Comparison of ENCODE assay signal across 13 cellular contexts in genomic region chr17:35896011-35896587, GRCh38. TPM values are rescaled to one million over a fixed set of nuclear protein-coding genes. Genes with fewer than 3 reads are reported as not detected.
DNase-seq lines count a peak whose midpoint lies in the region; ATAC-seq, FAIRE-seq and TF ChIP-seq lines count a peak whose summit lies in the region.
"Had no signal": no experiment of that assay in that cellular context is flagged by ENCODE, and none has a peak within 500 bp of the region (broad histone marks: within the 10 kb centered on the region; RNA-seq: fewer than 3 reads in every experiment).

No MANE protein-coding gene starts in this region.

- H3K4me3 ChIP-seq in right lobe of liver (no peak overlapping the region), HepG2 (replicated peaks in 1 of 3; ENCODE audit: insufficient read depth in 1 of 3, low read depth in 2 of 3, low read length in 3 of 3) (no peak overlapping the region), astrocyte (ENCODE audit: insufficient read depth, low read depth, low read length) (no peak overlapping the region), stomach (no peak overlapping the region), esophagus muscularis mucosa (no peak overlapping the region)

- TF ChIP-seq RAD21 in HepG2 (CRISPR knock-in tag; IDR thresholded peaks at IDR 0.05): no peak

- H3K9me3 ChIP-seq in right lobe of liver (no peaks in the 10 kb centered on the region), HepG2 (ENCODE audit: low read length) (no peaks in the 10 kb centered on the region), astrocyte (ENCODE audit: insufficient read depth, low read depth, low read length) (no peaks in the 10 kb centered on the region), stomach (no peaks in the 10 kb centered on the region), esophagus muscularis mucosa (no peaks in the 10 kb centered on the region)
- H3K9me3 ChIP-seq: neutrophil had no signal

- 60% methylated on average over 10 of the region's 10 CpGs for WGBS in right lobe of liver (ENCODE audit: insufficient coverage, low coverage, low lambda C conversion rate, missing lambda C conversion rate)
- 53% methylated on average over 10 of the region's 10 CpGs for WGBS in HepG2 (ENCODE audit: low lambda C conversion rate)
- 75 to 84% (median 77%) methylated on average over 10 of the region's 10 CpGs for WGBS in stomach, 5 donors
- WGBS in esophagus muscularis mucosa: 76% methylated on average over 10 of the region's 10 CpGs

- H4K20me1 ChIP-seq in HepG2 (ENCODE audit: insufficient read depth, low read length) (no peaks in the 10 kb centered on the region), astrocyte (ENCODE audit: insufficient read depth, low read length) (no peaks in the 10 kb centered on the region)

- no peak overlapping the region for H3K4me3 Mint-ChIP-seq in astrocyte (ENCODE audit: unreplicated experiment)
- H3K4me3 Mint-ChIP-seq: HFFc6 had no signal

- POLR2A ChIA-PET in HepG2 (lab: Yijun Ruan, JAX): no interaction called here

- H3K9ac ChIP-seq in HepG2 (ENCODE audit: insufficient read depth, low read depth, low read length): no peak overlapping the region
- no peak overlapping the region for H3K9ac ChIP-seq in astrocyte (ENCODE audit: low read length)

- TF ChIP-seq CTCF in right lobe of liver (IDR thresholded peaks at IDR 0.05) (no peak), HepG2 (CRISPR knock-in tag; IDR thresholded peaks at IDR 0.05) (no peak), astrocyte (IDR thresholded peaks at IDR 0.05; ENCODE audit: insufficient read depth, low read depth, low read length) (no peak), stomach (IDR thresholded peaks at IDR 0.05) (no peak), esophagus muscularis mucosa (IDR thresholded peaks at IDR 0.05) (no peak)

- H3K27me3 ChIP-seq in right lobe of liver (no peaks in the 10 kb centered on the region), HepG2 (ENCODE audit: control insufficient read depth in 1 of 2, insufficient read depth in 2 of 2, low read length in 2 of 2) (peaks cover 1 to 3% of the 10 kb centered on the region in 2 experiments; a peak in 2 of 5 replicates), astrocyte (ENCODE audit: insufficient read depth, low read length) (no peaks in the 10 kb centered on the region), stomach (peaks cover 0 to 4% (median 0%) of the 10 kb centered on the region in 3 donors), esophagus muscularis mucosa (no peaks in the 10 kb centered on the region)
- H3K27me3 ChIP-seq: neutrophil had no signal

- H3K79me2 ChIP-seq in HepG2 (ENCODE audit: insufficient read depth, low read length): no peaks in the 10 kb centered on the region
- H3K79me2 ChIP-seq in astrocyte (ENCODE audit: insufficient read depth, low read length): no peaks in the 10 kb centered on the region

- FAIRE-seq in HepG2 (lab: Jason Lieb, UNC): no peak
- no peak for FAIRE-seq in astrocyte (lab: Jason Lieb, UNC)

- peak overlapping the region; percentile 84 for H3K27ac Mint-ChIP-seq in astrocyte (ENCODE audit: unreplicated experiment)
- H3K27ac Mint-ChIP-seq: HFFc6 had no signal

- H2AFZ ChIP-seq in HepG2 (ENCODE audit: low read length) (no peak overlapping the region), astrocyte (ENCODE audit: low read depth, low read length) (no peak overlapping the region)

- TF ChIP-seq POLR2A in right lobe of liver (IDR thresholded peaks at IDR 0.05): no peak
- TF ChIP-seq POLR2A in HepG2 (IDR thresholded peaks at IDR 0.05; ENCODE audit: insufficient read depth in 1 of 2, low read depth in 2 of 2, low read length in 2 of 2): no peak
- TF ChIP-seq POLR2A in stomach (IDR thresholded peaks at IDR 0.05): no peak
- no peak for TF ChIP-seq POLR2A in esophagus muscularis mucosa (IDR thresholded peaks at IDR 0.05; ENCODE audit: low read depth)

- no peaks in the 10 kb centered on the region for H3K36me3 ChIP-seq in right lobe of liver
- H3K36me3 ChIP-seq in HepG2 (replicated peaks in 1 of 2; ENCODE audit: control insufficient read depth in 1 of 2, insufficient read depth in 2 of 2, low read length in 2 of 2): no peaks in the 10 kb centered on the region
- H3K36me3 ChIP-seq in astrocyte (ENCODE audit: insufficient read depth, low read length): no peaks in the 10 kb centered on the region
- H3K36me3 ChIP-seq in stomach: no peaks in the 10 kb centered on the region
- no peaks in the 10 kb centered on the region for H3K36me3 ChIP-seq in esophagus muscularis mucosa
- H3K36me3 ChIP-seq: neutrophil had no signal

- H3K4me2 ChIP-seq in HepG2 (ENCODE audit: low read depth, low read length) (no peak overlapping the region), astrocyte (ENCODE audit: low read length) (no peak overlapping the region)

- H3K27ac ChIP-seq in right lobe of liver: no peak overlapping the region
- no peak overlapping the region for H3K27ac ChIP-seq in HepG2 (ENCODE audit: extremely low read length, insufficient read depth, low read length)
- H3K27ac ChIP-seq in astrocyte (ENCODE audit: low read depth, low read length): no peak overlapping the region
- H3K27ac ChIP-seq in stomach: peak overlapping the region in 3 of 5 donors; percentile 13 to 19 (median 14)
- no peak overlapping the region for H3K27ac ChIP-seq in esophagus muscularis mucosa (replicated peaks in 1 of 4)
- H3K27ac ChIP-seq: neutrophil had no signal

- DNase-seq in right lobe of liver (no peak), HepG2 (ENCODE audit: low spot score) (no peak), NOMO-1 treated with DMSO at 0.1 percent for 48 hours (lab: John Stamatoyannopoulos, UW; ENCODE audit: unreplicated experiment) (peak; percentile 79), astrocyte (ENCODE audit: low read depth) (no peak), stomach (no peak), esophagus muscularis mucosa (ENCODE audit: extremely low spot score) (no peak), HPDE6-E6E7 (ENCODE audit: extremely low spot score) (no peak)
- DNase-seq: Karpas-422 had no signal

- peak in 3 of 4 donors; percentile 20 to 40 (median 32) for ATAC-seq in right lobe of liver
- ATAC-seq in HepG2: no peak
- no peak for ATAC-seq in SK-N-SH treated with all-trans-retinoic acid at 6 μM for 48 hours

- H3K27me3 Mint-ChIP-seq in astrocyte (ENCODE audit: low read depth, unreplicated experiment): no peaks in the 10 kb centered on the region

- in situ Hi-C loops in HepG2 (cut with HindIII; ENCODE audit: extremely low pct_ligation_motif_present, low pct_unique_long_range_greater_than_20kb): no loop called here

- no peaks in the 10 kb centered on the region for H3K9me3 Mint-ChIP-seq in astrocyte (ENCODE audit: unreplicated experiment)
- H3K9me3 Mint-ChIP-seq: HFFc6 had no signal

- CTCF ChIA-PET in HepG2 (lab: Yijun Ruan, JAX; ENCODE audit: low intra/inter-chr PET ratio, low total read pairs): no interaction called here

- TF ChIP-seq EP300 in HepG2 (IDR thresholded peaks at IDR 0.05; ENCODE audit: low read depth in 2 of 2, low read length in 2 of 2): no peak
- no peak for TF ChIP-seq EP300 in HepG2 (CRISPR knock-in tag; IDR thresholded peaks at IDR 0.05; ENCODE audit: borderline replicate concordance)
- no peak for TF ChIP-seq EP300 in stomach (IDR thresholded peaks at IDR 0.05)
- no peak for TF ChIP-seq EP300 in esophagus muscularis mucosa (IDR thresholded peaks at IDR 0.05)

- H3K4me1 ChIP-seq in right lobe of liver (peaks cover 0 to 7% (median 0%) of the 10 kb centered on the region in 4 donors), HepG2 (ENCODE audit: insufficient read depth, low read length) (no peaks in the 10 kb centered on the region), astrocyte (ENCODE audit: insufficient read depth, low read length) (peaks cover 3% of the 10 kb centered on the region), stomach (peaks cover 0 to 10% (median 0%) of the 10 kb centered on the region in 4 donors), esophagus muscularis mucosa (no peaks in the 10 kb centered on the region)

- peaks cover 43% of the 10 kb centered on the region for H3K4me1 Mint-ChIP-seq in astrocyte (ENCODE audit: low read depth, unreplicated experiment)

- H3K36me3 Mint-ChIP-seq in astrocyte (ENCODE audit: low read depth, unreplicated experiment): no peaks in the 10 kb centered on the region

- intact Hi-C loops in right lobe of liver (cut with DNase I): no loop called here
- intact Hi-C loops in HepG2 (cut with micrococcal nuclease; ENCODE audit: unreplicated experiment): no loop called here
- intact Hi-C loops in stomach (cut with DNase I; ENCODE audit: low total_unique reads): no loop called here
- intact Hi-C loops in esophagus muscularis mucosa (cut with DNase I): no loop called here

- BruUV-seq in HepG2 (replicated peaks; lab: Mats Ljungman, UMichigan): no TSS peak

RNA-seq across cellular contexts. Expression of gene CCL5, which starts 15.9 kb away (rescaled TPM):
- total RNA-seq in right lobe of liver (1 to 10 TPM in 5 of 6 experiments, under 1 TPM in 1; 0.53 to 3.4 (median 2.5) TPM), HepG2 (2016; rRNA removed; fragmentation: Illumina TruSeq; extraction: Trizol) (0.13 TPM in 1 of 2 replicates, not detected in the other), astrocyte (71.3 and 95.8 TPM in 2 replicates), stomach (10 to 100 TPM in 1 of 5 donors, 1 to 10 TPM in 2, not detected in 2; 2.0 to 21.7 (median 2.6) TPM), esophagus muscularis mucosa (10 to 100 TPM in 1 of 4 donors, 1 to 10 TPM in 3; 1.6 to 11.3 (median 2.2) TPM)
- not detected in 2 replicates for total RNA-seq in HepG2 (2016; cell fraction: cytosol; rRNA removed; fragmentation: Illumina TruSeq; extraction: Trizol; ENCODE audit: low read depth)
- 0.13 TPM in 1 of 2 replicates, not detected in the other for total RNA-seq in HepG2 (2016; cell fraction: insoluble cytoplasmic fraction; rRNA removed; fragmentation: Illumina TruSeq; extraction: Trizol)
- total RNA-seq in HepG2 (2016; cell fraction: membrane; rRNA removed; fragmentation: Illumina TruSeq; extraction: Trizol): not detected in 2 replicates
- total RNA-seq in HepG2 (2016; cell fraction: nucleus; rRNA removed; fragmentation: Illumina TruSeq; extraction: Trizol): not detected in 2 replicates
- polyA plus RNA-seq in HepG2 (2011; rRNA removed) (0.25 and 0.29 TPM in 2 replicates), stomach (10 to 100 TPM in 1 of 3 donors, 1 to 10 TPM in 2; 4.9 to 32.2 (median 5.7) TPM)
- 0.16 and 0.31 TPM in 2 replicates for polyA plus RNA-seq in HepG2 (2011; cell fraction: cytosol; rRNA removed)
- 0.09 TPM in 1 of 2 replicates, not detected in the other for polyA plus RNA-seq in HepG2 (2011; cell fraction: nucleus; rRNA removed)
- polyA plus RNA-seq in HepG2 (2012): 0.27 and 0.35 TPM in 2 replicates
- not detected in 2 replicates for polyA plus RNA-seq in HepG2 (2016; cell fraction: cytosol; fragmentation: Illumina TruSeq; extraction: Trizol; ENCODE audit: low read depth)
- not detected in 2 replicates for polyA plus RNA-seq in HepG2 (2016; cell fraction: insoluble cytoplasmic fraction; fragmentation: Illumina TruSeq; extraction: Trizol; ENCODE audit: low read depth)
- polyA plus RNA-seq in HepG2 (2016; cell fraction: membrane; fragmentation: Illumina TruSeq; extraction: Trizol; ENCODE audit: low read depth): not detected in 2 replicates
- polyA plus RNA-seq in HepG2 (2016; cell fraction: nucleus; fragmentation: Illumina TruSeq; extraction: Trizol; ENCODE audit: insufficient read depth, low read depth): 0.55 TPM in 1 of 2 replicates, not detected in the other
- 0.48 and 1.7 TPM in 2 replicates for polyA minus RNA-seq in HepG2 (2011; rRNA and poly(A)+ RNA removed; ENCODE audit: low replicate concordance)
- not detected in 2 replicates for polyA minus RNA-seq in HepG2 (2011; cell fraction: cytosol; rRNA and poly(A)+ RNA removed)
- not detected in 2 replicates for polyA minus RNA-seq in HepG2 (2011; cell fraction: nucleus; rRNA and poly(A)+ RNA removed)

RNA-seq across cellular contexts. Expression of gene HEATR9, which starts 27.4 kb away (rescaled TPM):
- total RNA-seq in right lobe of liver: not detected
- total RNA-seq in HepG2 (2016; rRNA removed; fragmentation: Illumina TruSeq; extraction: Trizol): not detected in 2 replicates
- not detected in 2 replicates for total RNA-seq in HepG2 (2016; cell fraction: cytosol; rRNA removed; fragmentation: Illumina TruSeq; extraction: Trizol; ENCODE audit: low read depth)
- total RNA-seq in HepG2 (2016; cell fraction: insoluble cytoplasmic fraction; rRNA removed; fragmentation: Illumina TruSeq; extraction: Trizol): not detected in 2 replicates
- not detected in 2 replicates for total RNA-seq in HepG2 (2016; cell fraction: membrane; rRNA removed; fragmentation: Illumina TruSeq; extraction: Trizol)
- total RNA-seq in HepG2 (2016; cell fraction: nucleus; rRNA removed; fragmentation: Illumina TruSeq; extraction: Trizol): not detected in 2 replicates
- polyA plus RNA-seq in HepG2 (2011; rRNA removed): not detected in 2 replicates
- 0.13 TPM in 1 of 2 replicates, not detected in the other for polyA plus RNA-seq in HepG2 (2011; cell fraction: cytosol; rRNA removed)
- polyA plus RNA-seq in HepG2 (2011; cell fraction: nucleus; rRNA removed): 0.14 TPM in 1 of 2 replicates, not detected in the other
- 0.35 TPM in 1 of 2 replicates, not detected in the other for polyA plus RNA-seq in HepG2 (2012)
- not detected in 2 replicates for polyA plus RNA-seq in HepG2 (2016; cell fraction: cytosol; fragmentation: Illumina TruSeq; extraction: Trizol; ENCODE audit: low read depth)
- polyA plus RNA-seq in HepG2 (2016; cell fraction: insoluble cytoplasmic fraction; fragmentation: Illumina TruSeq; extraction: Trizol; ENCODE audit: low read depth): not detected in 2 replicates
- polyA plus RNA-seq in HepG2 (2016; cell fraction: membrane; fragmentation: Illumina TruSeq; extraction: Trizol; ENCODE audit: low read depth): not detected in 2 replicates
- polyA plus RNA-seq in HepG2 (2016; cell fraction: nucleus; fragmentation: Illumina TruSeq; extraction: Trizol; ENCODE audit: insufficient read depth, low read depth): not detected in 2 replicates
- polyA minus RNA-seq in HepG2 (2011; rRNA and poly(A)+ RNA removed; ENCODE audit: low replicate concordance): not detected in 2 replicates
- polyA minus RNA-seq in HepG2 (2011; cell fraction: cytosol; rRNA and poly(A)+ RNA removed): not detected in 2 replicates
- 0.26 TPM in 1 of 2 replicates, not detected in the other for polyA minus RNA-seq in HepG2 (2011; cell fraction: nucleus; rRNA and poly(A)+ RNA removed)
- not detected in 2 replicates for total RNA-seq in astrocyte
- under 1 TPM in 1 of 5 donors, not detected in 4; 0.29 TPM for total RNA-seq in stomach
- not detected for polyA plus RNA-seq in stomach
- under 1 TPM in 1 of 4 donors, not detected in 3; 0.13 TPM for total RNA-seq in esophagus muscularis mucosa
- total RNA-seq: dermis microvascular lymphatic vessel endothelial cell, HFFc6 had no signal
- polyA plus RNA-seq: BJ had no signal

RNA-seq across cellular contexts. Expression of gene RDM1, which starts 34.5 kb away (rescaled TPM):
- not detected for total RNA-seq in right lobe of liver
- total RNA-seq in HepG2 (2016; rRNA removed; fragmentation: Illumina TruSeq; extraction: Trizol): 0.40 TPM in 1 of 2 replicates, not detected in the other
- total RNA-seq in HepG2 (2016; cell fraction: cytosol; rRNA removed; fragmentation: Illumina TruSeq; extraction: Trizol; ENCODE audit: low read depth): not detected in 2 replicates
- total RNA-seq in HepG2 (2016; cell fraction: insoluble cytoplasmic fraction; rRNA removed; fragmentation: Illumina TruSeq; extraction: Trizol): 0.09 TPM in 1 of 2 replicates, not detected in the other
- total RNA-seq in HepG2 (2016; cell fraction: membrane; rRNA removed; fragmentation: Illumina TruSeq; extraction: Trizol): not detected in 2 replicates
- not detected in 2 replicates for total RNA-seq in HepG2 (2016; cell fraction: nucleus; rRNA removed; fragmentation: Illumina TruSeq; extraction: Trizol)
- polyA plus RNA-seq in HepG2 (2011; rRNA removed): 0.14 and 0.28 TPM in 2 replicates
- 0.09 TPM in 1 of 2 replicates, not detected in the other for polyA plus RNA-seq in HepG2 (2011; cell fraction: cytosol; rRNA removed)
- polyA plus RNA-seq in HepG2 (2011; cell fraction: nucleus; rRNA removed): 0.10 TPM in 1 of 2 replicates, not detected in the other
- polyA plus RNA-seq in HepG2 (2012): 0.55 TPM in 1 of 2 replicates, not detected in the other
- not detected in 2 replicates for polyA plus RNA-seq in HepG2 (2016; cell fraction: cytosol; fragmentation: Illumina TruSeq; extraction: Trizol; ENCODE audit: low read depth)
- 0.34 TPM in 1 of 2 replicates, not detected in the other for polyA plus RNA-seq in HepG2 (2016; cell fraction: insoluble cytoplasmic fraction; fragmentation: Illumina TruSeq; extraction: Trizol; ENCODE audit: low read depth)
- polyA plus RNA-seq in HepG2 (2016; cell fraction: membrane; fragmentation: Illumina TruSeq; extraction: Trizol; ENCODE audit: low read depth): not detected in 2 replicates
- polyA plus RNA-seq in HepG2 (2016; cell fraction: nucleus; fragmentation: Illumina TruSeq; extraction: Trizol; ENCODE audit: insufficient read depth, low read depth): not detected in 2 replicates
- polyA minus RNA-seq in HepG2 (2011; rRNA and poly(A)+ RNA removed; ENCODE audit: low replicate concordance): 0.70 and 1.4 TPM in 2 replicates
- not detected in 2 replicates for polyA minus RNA-seq in HepG2 (2011; cell fraction: cytosol; rRNA and poly(A)+ RNA removed)
- polyA minus RNA-seq in HepG2 (2011; cell fraction: nucleus; rRNA and poly(A)+ RNA removed): not detected in 2 replicates
- total RNA-seq in astrocyte: not detected in 2 replicates
- 1 to 10 TPM in 1 of 5 donors, not detected in 4; 5.9 TPM for total RNA-seq in stomach
- under 1 TPM in 1 of 3 donors, not detected in 2; 0.98 TPM for polyA plus RNA-seq in stomach
- not detected for total RNA-seq in esophagus muscularis mucosa

RNA-seq across cellular contexts. Expression of gene LYZL6, which starts 47.4 kb away (rescaled TPM):
- total RNA-seq in right lobe of liver: not detected
- total RNA-seq in HepG2 (2016; rRNA removed; fragmentation: Illumina TruSeq; extraction: Trizol): not detected in 2 replicates
- not detected in 2 replicates for total RNA-seq in HepG2 (2016; cell fraction: cytosol; rRNA removed; fragmentation: Illumina TruSeq; extraction: Trizol; ENCODE audit: low read depth)
- total RNA-seq in HepG2 (2016; cell fraction: insoluble cytoplasmic fraction; rRNA removed; fragmentation: Illumina TruSeq; extraction: Trizol): not detected in 2 replicates
- not detected in 2 replicates for total RNA-seq in HepG2 (2016; cell fraction: membrane; rRNA removed; fragmentation: Illumina TruSeq; extraction: Trizol)
- total RNA-seq in HepG2 (2016; cell fraction: nucleus; rRNA removed; fragmentation: Illumina TruSeq; extraction: Trizol): not detected in 2 replicates
- polyA plus RNA-seq in HepG2 (2011; rRNA removed): not detected in 2 replicates
- not detected in 2 replicates for polyA plus RNA-seq in HepG2 (2011; cell fraction: cytosol; rRNA removed)
- polyA plus RNA-seq in HepG2 (2011; cell fraction: nucleus; rRNA removed): not detected in 2 replicates
- polyA plus RNA-seq in HepG2 (2012): not detected in 2 replicates
- not detected in 2 replicates for polyA plus RNA-seq in HepG2 (2016; cell fraction: cytosol; fragmentation: Illumina TruSeq; extraction: Trizol; ENCODE audit: low read depth)
- polyA plus RNA-seq in HepG2 (2016; cell fraction: insoluble cytoplasmic fraction; fragmentation: Illumina TruSeq; extraction: Trizol; ENCODE audit: low read depth): not detected in 2 replicates
- not detected in 2 replicates for polyA plus RNA-seq in HepG2 (2016; cell fraction: membrane; fragmentation: Illumina TruSeq; extraction: Trizol; ENCODE audit: low read depth)
- polyA plus RNA-seq in HepG2 (2016; cell fraction: nucleus; fragmentation: Illumina TruSeq; extraction: Trizol; ENCODE audit: insufficient read depth, low read depth): not detected in 2 replicates
- polyA minus RNA-seq in HepG2 (2011; rRNA and poly(A)+ RNA removed; ENCODE audit: low replicate concordance): not detected in 2 replicates
- not detected in 2 replicates for polyA minus RNA-seq in HepG2 (2011; cell fraction: cytosol; rRNA and poly(A)+ RNA removed)
- not detected in 2 replicates for polyA minus RNA-seq in HepG2 (2011; cell fraction: nucleus; rRNA and poly(A)+ RNA removed)
- total RNA-seq in astrocyte: not detected in 2 replicates
- total RNA-seq in stomach: not detected
- not detected for polyA plus RNA-seq in stomach
- not detected for total RNA-seq in esophagus muscularis mucosa
- total RNA-seq: dermis microvascular lymphatic vessel endothelial cell, HFFc6 had no signal
- polyA plus RNA-seq: BJ had no signal

Comparison
In these comparisons a context has a peak if more than half of its experiments do, and no peak if none do; other contexts are left out.
1. ATAC-seq: peak in right lobe of liver (3 of 4); none in HepG2 (single experiment) and SK-N-SH treated with all-trans-retinoic acid at 6 μM for 48 hours (single experiment).
2. H3K27ac ChIP-seq: peak in stomach (3 of 5); none in right lobe of liver (0 of 3), HepG2 (single experiment), astrocyte (single experiment) and esophagus muscularis mucosa (0 of 4).